9 cellular contexts compared by ENCODE assay signal in the genomic region with DNA sequence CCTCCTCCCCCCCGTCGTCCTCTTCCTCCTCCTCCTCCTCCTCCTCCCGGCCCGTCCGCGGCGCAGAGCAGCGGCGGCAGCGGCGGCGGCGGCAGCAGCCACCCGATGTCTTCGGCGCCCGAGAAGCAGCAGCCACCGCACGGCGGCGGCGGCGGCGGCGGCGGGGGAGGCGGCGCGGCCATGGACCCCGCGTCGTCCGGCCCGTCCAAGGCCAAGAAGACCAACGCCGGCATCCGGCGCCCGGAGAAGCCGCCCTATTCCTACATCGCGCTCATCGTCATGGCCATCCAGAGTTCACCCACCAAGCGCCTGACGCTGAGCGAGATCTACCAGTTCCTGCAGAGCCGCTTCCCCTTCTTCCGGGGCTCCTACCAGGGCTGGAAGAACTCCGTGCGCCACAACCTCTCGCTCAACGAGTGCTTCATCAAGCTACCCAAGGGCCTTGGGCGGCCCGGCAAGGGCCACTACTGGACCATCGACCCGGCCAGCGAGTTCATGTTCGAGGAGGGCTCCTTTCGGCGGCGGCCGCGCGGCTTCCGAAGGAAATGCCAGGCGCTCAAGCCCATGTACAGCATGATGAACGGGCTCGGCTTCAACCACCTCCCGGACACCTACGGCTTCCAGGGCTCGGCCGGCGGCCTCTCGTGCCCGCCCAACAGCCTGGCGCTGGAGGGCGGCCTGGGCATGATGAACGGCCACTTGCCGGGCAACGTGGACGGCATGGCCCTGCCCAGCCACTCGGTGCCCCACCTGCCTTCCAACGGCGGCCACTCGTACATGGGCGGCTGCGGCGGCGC. TPM values are rescaled to one million over a fixed set of nuclear protein-coding genes. Genes with fewer than 3 reads are reported as not detected.
DNase-seq lines count a peak whose midpoint lies in the region; ATAC-seq and TF ChIP-seq lines count a peak whose summit lies in the region.
"Had no signal": no experiment of that assay in that cellular context is flagged by ENCODE, and none has a peak within 500 bp of the region (broad histone marks: within the 10 kb centered on the region; RNA-seq: fewer than 3 reads in every experiment).

A gene (plus strand): TSS at position 63 of the 797 bp plus-strand sequence. CDS start 43 bp downstream, at position 106.

- no peaks in the 10 kb centered on the region for H3K36me3 Mint-ChIP-seq in activated B cell treated with CpG ODN at 0.5 μM for 24 hours (ENCODE audit: low read depth)

- H3K79me2 ChIP-seq in GM23248 (ENCODE audit: insufficient read depth) = peaks cover 32% of the 10 kb centered on the region

- 4% methylated on average over 49 to 62 of the region's 89 CpGs for WGBS in GM23248 (ENCODE audit: low coverage in 1 of 2, low lambda C conversion rate in 2 of 2, missing lambda C conversion rate in 2 of 2), 2 experiments

- H3K27ac ChIP-seq in GM23248 (peak within 1 kb of the TSS; percentile 38), left ventricle myocardium inferior (replicated peaks) (peak within 1 kb of the TSS; percentile 66)

- in situ Hi-C loops in GM23248 (cut with MboI) = loop anchor here (25.0 kb wide), 1 partner anchor 673 kb away; no protein-coding TSS in a partner anchor

- H3K27ac Mint-ChIP-seq in activated B cell treated with CpG ODN at 0.5 μM for 24 hours = no peak within 1 kb of the TSS

- no peak for TF ChIP-seq CTCF in activated B cell treated with CpG ODN at 0.5 μM for 24 hours (IDR thresholded peaks at IDR 0.05)
- no peak for TF ChIP-seq CTCF in left ventricle myocardium inferior (IDR thresholded peaks at IDR 0.05; ENCODE audit: borderline replicate concordance)

- H3K4me2 ChIP-seq in GM23248 (ENCODE audit: unreplicated experiment) = peak within 1 kb of the TSS; percentile 69

- H3K9ac ChIP-seq in GM23248 = peak within 1 kb of the TSS; percentile 66

- H3K9me3 Mint-ChIP-seq in activated B cell treated with CpG ODN at 0.5 μM for 24 hours = no peaks in the 10 kb centered on the region

- H3K36me3 ChIP-seq in GM23248 (ENCODE audit: low read depth) (no peaks in the 10 kb centered on the region), left ventricle myocardium inferior (no peaks in the 10 kb centered on the region)

- intact Hi-C loops in activated B cell treated with CpG ODN at 0.5 μM for 24 hours (cut with micrococcal nuclease) (loop anchor here (5.0 kb wide), 1 partner anchor 57 kb away; a partner anchor contains a TSS), left ventricle myocardium inferior (cut with micrococcal nuclease) (loop anchor here (10.0 kb wide), 1 partner anchor 166 kb away; no protein-coding TSS in a partner anchor)

- H3K4me1 Mint-ChIP-seq in activated B cell treated with CpG ODN at 0.5 μM for 24 hours = peaks cover 24% of the 10 kb centered on the region

- DNase-seq in GM23248 (peak; percentile 70), activated B cell treated with CpG ODN at 0.5 μM for 24 hours (no peak), left ventricle myocardium inferior (no peak), skeletal muscle cell (ENCODE audit: low read depth) (no peak), T1000 (lab: John Stamatoyannopoulos, UW) (no peak), HUDEP-2 (lab: John Stamatoyannopoulos, UW; ENCODE audit: unreplicated experiment in 76 of 76) (no peak)
- no peak for DNase-seq in stimulated activated CD4-positive, alpha-beta T cell treated with anti-CD3 and anti-CD28 coated beads, Interleukin-4, amount 100 ng/mL, for 24 hours
- DNase-seq in stimulated activated naive CD4-positive, alpha-beta T cell (lab: John Stamatoyannopoulos, UW) = no peak

- peaks cover 52% of the 10 kb centered on the region for H3K27me3 Mint-ChIP-seq in activated B cell treated with CpG ODN at 0.5 μM for 24 hours

- no peaks in the 10 kb centered on the region for H3F3A ChIP-seq in GM23248 (ENCODE audit: insufficient read depth)

- H3K9me3 ChIP-seq in GM23248 (ENCODE audit: low read depth) (no peaks in the 10 kb centered on the region), left ventricle myocardium inferior (replicated peaks) (no peaks in the 10 kb centered on the region)

- peak within 1 kb of the TSS; percentile 82 for H3K4me3 Mint-ChIP-seq in activated B cell treated with CpG ODN at 0.5 μM for 24 hours

- H4K20me1 ChIP-seq in GM23248 (ENCODE audit: insufficient read depth) = no peaks in the 10 kb centered on the region

- no peaks in the 10 kb centered on the region for H3K9me2 ChIP-seq in GM23248 (ENCODE audit: insufficient read depth)

- H2AFZ ChIP-seq in GM23248 = peak within 1 kb of the TSS; percentile 70

- POLR2A ChIA-PET in activated B cell treated with CpG ODN at 0.5 μM for 24 hours (lab: Charles Lee) = no interaction called here

- ATAC-seq in activated B cell treated with CpG ODN at 0.5 μM for 24 hours (ENCODE audit: low read depth) = peak; percentile 4

- peaks cover 3% of the 10 kb centered on the region; the same call in 1 of the 2 replicates for H3K4me1 ChIP-seq in GM23248 (ENCODE audit: insufficient read depth)
- H3K4me1 ChIP-seq in left ventricle myocardium inferior = peaks cover 54% of the 10 kb centered on the region

- CTCF ChIA-PET in activated B cell treated with CpG ODN at 0.5 μM for 24 hours (lab: Charles Lee) = no interaction called here

- peak within 1 kb of the TSS; percentile 75 for H3K4me3 ChIP-seq in GM23248
- H3K4me3 ChIP-seq in left ventricle myocardium inferior = peak within 1 kb of the TSS; percentile 77
- peak within 1 kb of the TSS; percentile 52 for H3K4me3 ChIP-seq in skeletal muscle cell (ENCODE audit: low read depth, low read length)

- peaks cover 36% of the 10 kb centered on the region for H3K27me3 ChIP-seq in GM23248 (replicated peaks; ENCODE audit: insufficient read depth)
- peaks cover 100% of the 10 kb centered on the region for H3K27me3 ChIP-seq in left ventricle myocardium inferior (ENCODE audit: low read depth)

RNA-seq across cellular contexts. Expression of the gene that starts here (rescaled TPM):
- total RNA-seq in GM23248 (2014; rRNA removed; shearing (Covaris generic)) = 1.5 and 4.0 TPM in 2 replicates
- 4.2 and 4.6 TPM in 2 replicates for polyA plus RNA-seq in GM23248 (2016; fragmentation: Nextera tagmentation; extraction: Ambion mirVana)
- total RNA-seq in activated B cell treated with CpG ODN at 0.5 μM for 24 hours = not detected in 2 replicates
- 0.33 TPM for total RNA-seq in left ventricle myocardium inferior
- total RNA-seq: T-helper 2 cell treated with Interferon-gamma antibody and Interleukin-4, amounts not matched to agents 100 ng/mL and 5 ng/mL, for 36 hours had no signal

Comparison
In these comparisons a context has a peak if more than half of its experiments do, and no peak if none do; other contexts are left out.
1. Peak in ATAC-seq in activated B cell treated with CpG ODN at 0.5 μM for 24 hours; RNA of the gene not detected or under 1 TPM.